ENCODE assay signal across 8 cellular contexts in genomic region chr7:90403174-90404113, GRCh38. TPM values are rescaled to one million over a fixed set of nuclear protein-coding genes. Genes with fewer than 3 reads are reported as not detected.
DNase-seq lines count a peak whose midpoint lies in the region; ATAC-seq, FAIRE-seq and TF ChIP-seq lines count a peak whose summit lies in the region.

CLDN12 (plus strand) TSS chr7:90403461; CDS start chr7:90412677, 9,216 bp downstream.

- CTCF ChIA-PET in BJ (lab: Yijun Ruan, JAX): interaction anchor here (1.3 kb wide), 2 partner anchors 24 to 58 kb away, joined by 3 to 6 read pairs; no protein-coding TSS in a partner anchor

- H3K4me3 ChIP-seq in BJ (ENCODE audit: low read depth, low read length): peak within 1 kb of the TSS; percentile 77
- H3K4me3 ChIP-seq in coronary artery: peak within 1 kb of the TSS; percentile 72

- intact Hi-C loops in left colon (cut with DNase I, micrococcal nuclease): no loop called here

- peak; percentile 98 for FAIRE-seq in GM19239 (lab: Jason Lieb, UNC)

- H3K36me3 ChIP-seq in BJ (ENCODE audit: control insufficient read depth, insufficient read depth, low read length): peaks cover 1% of the 10 kb centered on the region; the same call in 1 of the 2 replicates

- peak; percentile 84 for DNase-seq in BJ (ENCODE audit: low read depth)
- DNase-seq in GM19239 (ENCODE audit: insufficient read length, low spot score): peak; percentile 50
- peak; percentile 77 for DNase-seq in NCI-H510A treated with DMSO at 0.1 percent for 48 hours (lab: John Stamatoyannopoulos, UW)
- DNase-seq in activated CD4-positive, alpha-beta T cell treated with anti-CD3 and anti-CD28 coated beads for 48 hours: peak; percentile 81
- peak; percentile 89 for DNase-seq in coronary artery (ENCODE audit: low spot score)
- peak; percentile 87 to 91 for DNase-seq in left colon
- DNase-seq in stimulated activated CD4-positive, alpha-beta T cell treated with anti-CD3 and anti-CD28 coated beads, Interleukin-1b, Interleukin-23, amount 100 ng/mL, for 48 hours: peak; percentile 82

- TF ChIP-seq CTCF in BJ (IDR thresholded peaks at IDR 0.05; ENCODE audit: insufficient read depth, low read depth, low read length): no peak
- TF ChIP-seq CTCF in coronary artery (IDR thresholded peaks at IDR 0.05): no peak

- POLR2A ChIA-PET in BJ (lab: Charles Lee): no interaction called here

- peak within 1 kb of the TSS; percentile 85 to 94 for H3K27ac ChIP-seq in coronary artery

- no peaks in the 10 kb centered on the region for H3K27me3 ChIP-seq in BJ (ENCODE audit: control insufficient read depth, insufficient read depth, low read length)

- ATAC-seq in HG03442 (IDR thresholded peaks at IDR 0.05; ENCODE audit: unreplicated experiment): peak; percentile 97
- peak; percentile 95 for ATAC-seq in left colon

RNA-seq across cellular contexts. Expression of gene CLDN12, which starts in this region (rescaled TPM):
- 61.8 and 71.0 TPM in 2 replicates for polyA plus RNA-seq in BJ (2011; rRNA removed)
- polyA minus RNA-seq in BJ (2011; rRNA and poly(A)+ RNA removed): 78.1 and 138 TPM in 2 replicates
- total RNA-seq in left colon: 10 to 100 TPM; 68.2 to 71.1 TPM

Comparison
In these comparisons a context has a peak if more than half of its experiments do, and no peak if none do; other contexts are left out.
1. Peak in every context shown above with its lines: DNase-seq, ATAC-seq, H3K4me3 ChIP-seq and H3K27ac ChIP-seq.